In the genomic region with DNA sequence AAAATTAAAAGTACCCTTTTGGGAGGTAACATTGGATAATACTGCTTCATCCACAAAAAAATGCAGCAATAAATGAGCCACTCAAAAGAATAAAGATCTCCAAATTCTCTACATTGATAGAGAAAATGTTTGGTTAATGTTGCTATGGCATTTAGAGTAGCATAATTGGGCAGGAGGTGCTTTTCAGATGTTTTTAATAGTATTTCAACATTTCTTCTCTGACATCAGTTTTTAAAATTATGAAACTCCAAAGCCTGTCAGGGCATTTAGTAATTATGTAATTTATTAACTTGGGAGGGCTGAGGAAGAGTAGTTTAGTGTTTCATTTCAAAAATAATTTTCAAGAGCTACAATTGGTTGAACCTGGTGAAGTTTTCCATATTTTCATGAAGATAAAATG, we compare ENCODE assay signal across 19 cellular contexts.
"Had no signal": no experiment of that assay in that cellular context is flagged by ENCODE, and none has a peak within 500 bp of the region (broad histone marks: within the 10 kb centered on the region; RNA-seq: fewer than 3 reads in every experiment).

No MANE protein-coding gene starts in this region.

- H3K9me3 Mint-ChIP-seq: neural crest cell; stimulated activated memory B cell treated with anti-CD40 and anti-IgM and Interleukin-4, amounts not matched to agents 10 μg/mL and 1 μg/mL and 100 μg/mL, for 72 hours had no signal

- ATAC-seq: left ventricle myocardium superior; lower lobe of right lung; natural killer cell; stimulated activated memory B cell treated with anti-CD40 and anti-IgM and Interleukin-4, amounts not matched to agents 10 μg/mL and 1 μg/mL and 100 μg/mL, for 72 hours; stimulated activated naive CD8-positive, alpha-beta T cell treated with anti-CD3 and anti-CD28 coated beads, Interleukin-15, Interleukin-2, amounts not matched to agents 100 U/mL and 50 U/mL, for 24 hours had no signal

- H3K4me3 Mint-ChIP-seq: natural killer cell; neural crest cell; stimulated activated memory B cell treated with anti-CD40 and anti-IgM and Interleukin-4, amounts not matched to agents 10 μg/mL and 1 μg/mL and 100 μg/mL, for 72 hours had no signal

- H3K9me3 ChIP-seq: lower lobe of right lung, neutrophil, sigmoid colon, thoracic aorta, tibial nerve, upper lobe of left lung had no signal

- H3K4me1 ChIP-seq: lower lobe of right lung, parathyroid adenoma, upper lobe of left lung had no signal

- DNase-seq: dorsolateral prefrontal cortex; effector CD4-positive, alpha-beta T cell; head of caudate nucleus; left ventricle myocardium superior; lower lobe of right lung; natural killer cell; sigmoid colon; stimulated activated CD4-positive, alpha-beta T cell treated with anti-CD3 and anti-CD28 coated beads, Interleukin-2, amount 100 ng/mL, for 24 hours; stimulated activated CD4-positive, alpha-beta T cell treated with anti-CD3 and anti-CD28 coated beads, Interleukin-4, amount 100 ng/mL, for 4 hours; stimulated activated naive CD8-positive, alpha-beta T cell treated with anti-CD3 and anti-CD28 coated beads, Interleukin-15, Interleukin-2, amounts not matched to agents 100 U/mL and 50 U/mL, for 24 hours; substantia nigra; upper lobe of left lung had no signal

- H3K27me3 Mint-ChIP-seq: progenitor cell of endocrine pancreas; stimulated activated memory B cell treated with anti-CD40 and anti-IgM and Interleukin-4, amounts not matched to agents 10 μg/mL and 1 μg/mL and 100 μg/mL, for 72 hours had no signal

- H3K27ac ChIP-seq: dorsolateral prefrontal cortex, lower lobe of right lung, neutrophil, parathyroid adenoma, thoracic aorta, tibial nerve, upper lobe of left lung had no signal

- H3K4me3 ChIP-seq: dorsolateral prefrontal cortex, lower lobe of right lung, sigmoid colon, thoracic aorta, tibial nerve, upper lobe of left lung had no signal

- H3K36me3 ChIP-seq: lower lobe of right lung, neutrophil, sigmoid colon, thoracic aorta, tibial nerve, upper lobe of left lung had no signal

- H3K36me3 Mint-ChIP-seq: natural killer cell; stimulated activated memory B cell treated with anti-CD40 and anti-IgM and Interleukin-4, amounts not matched to agents 10 μg/mL and 1 μg/mL and 100 μg/mL, for 72 hours had no signal

- H3K4me1 Mint-ChIP-seq: natural killer cell; neural crest cell; stimulated activated memory B cell treated with anti-CD40 and anti-IgM and Interleukin-4, amounts not matched to agents 10 μg/mL and 1 μg/mL and 100 μg/mL, for 72 hours had no signal

- H3K27ac Mint-ChIP-seq: natural killer cell; progenitor cell of endocrine pancreas; stimulated activated memory B cell treated with anti-CD40 and anti-IgM and Interleukin-4, amounts not matched to agents 10 μg/mL and 1 μg/mL and 100 μg/mL, for 72 hours had no signal

- H3K27me3 ChIP-seq: neutrophil, sigmoid colon, tibial nerve, upper lobe of left lung had no signal
